ENCODE assay signal across 1 cellular context in genomic region chr10:49298990-49299815, GRCh38.
A peak's percentile ranks its signal among the peaks of the same experiment; 100 is the strongest.
TF ChIP-seq lines count a peak whose summit lies in the region.

C10orf71 (plus strand) TSS chr10:49299170; CDS start chr10:49322546, 23,376 bp downstream.

TF ChIP-seq in K562, 482 proteins besides CTCF, POLR2A, EP300 and RAD21 (continued from another document and continues in another):
- TF ChIP-seq ZBTB9 (CRISPR knock-in tag; IDR thresholded peaks at IDR 0.05) (peak; percentile 86; the same call in 1 of the 2 replicates), RFX7 (CRISPR knock-in tag; IDR thresholded peaks at IDR 0.05) (no peak), TGIF2 (CRISPR knock-in tag; IDR thresholded peaks at IDR 0.05) (no peak), ZNF174 (CRISPR knock-in tag; IDR thresholded peaks at IDR 0.05) (no peak), TEAD1 (CRISPR knock-in tag; IDR thresholded peaks at IDR 0.05) (no peak), KAT7 (CRISPR knock-in tag; IDR thresholded peaks at IDR 0.05; ENCODE audit: borderline replicate concordance) (0 out of 2 replicates have a peak, but pooled peaks have one; percentile 48), SMAD4 (CRISPR knock-in tag; conservative IDR thresholded peaks at IDR 0.05) (peak; percentile 80), MEF2D (tag; conservative IDR thresholded peaks at IDR 0.05; ENCODE audit: low read depth) (peak; percentile 62; the same call in 1 of the 2 replicates), CTCFL (IDR thresholded peaks at IDR 0.05; ENCODE audit: borderline replicate concordance, insufficient read depth, low read depth, low read length, poor library complexity, severe bottlenecking) (peak; percentile 6), RNF219 (CRISPR knock-in tag; IDR thresholded peaks at IDR 0.05) (no peak), SP2 (IDR thresholded peaks at IDR 0.05; ENCODE audit: extremely low read depth, low read depth, low read length, poor library complexity, severe bottlenecking) (no peak), CBFB (CRISPR knock-in tag; IDR thresholded peaks at IDR 0.05) (0 out of 2 replicates have a peak, but pooled peaks have one; percentile 16), CC2D1A (IDR thresholded peaks at IDR 0.05) (no peak), ILF3 (IDR thresholded peaks at IDR 0.05; ENCODE audit: borderline replicate concordance) (no peak), ZC3H4 (CRISPR knock-in tag; IDR thresholded peaks at IDR 0.05; ENCODE audit: borderline replicate concordance) (0 out of 2 replicates have a peak, but pooled peaks have one; percentile 78), ZNF165 (CRISPR knock-in tag; IDR thresholded peaks at IDR 0.05; ENCODE audit: borderline replicate concordance) (0 out of 2 replicates have a peak, but pooled peaks have one; percentile 36), AFF4 (CRISPR knock-in tag; IDR thresholded peaks at IDR 0.05) (0 out of 2 replicates have a peak, but pooled peaks have one; percentile 78), ZNF592 (IDR thresholded peaks at IDR 0.05) (peak; percentile 96), MECOM (CRISPR knock-in tag; IDR thresholded peaks at IDR 0.05) (no peak), SMARCA5 (IDR thresholded peaks at IDR 0.05) (0 out of 2 replicates have a peak, but pooled peaks have one; percentile 36), CEBPG (CRISPR knock-in tag; IDR thresholded peaks at IDR 0.05) (peak; percentile 18; the same call in 1 of the 2 replicates), CEBPG (tag; conservative IDR thresholded peaks at IDR 0.05 in 1 of 2, IDR thresholded peaks at IDR 0.05 in 1 of 2) (peak in 1 of 2 experiments; percentile 12; a peak in 1 of 4 replicates), GABPA (tag; conservative IDR thresholded peaks at IDR 0.05; ENCODE audit: low read depth) (no peak; the same call in 1 of the 2 replicates), WHSC1 (IDR thresholded peaks at IDR 0.05; ENCODE audit: low read length) (no peak), CAMTA2 (CRISPR knock-in tag; conservative IDR thresholded peaks at IDR 0.05) (no peak), ZFP91 (CRISPR knock-in tag; IDR thresholded peaks at IDR 0.05) (no peak), GATAD2B (IDR thresholded peaks at IDR 0.05; ENCODE audit: borderline replicate concordance) (0 out of 2 replicates have a peak, but pooled peaks have one; percentile 49), PREB (CRISPR knock-in tag; IDR thresholded peaks at IDR 0.05) (peak; percentile 87; the same call in 1 of the 2 replicates), TAF1 (IDR thresholded peaks at IDR 0.05; ENCODE audit: control insufficient read depth, extremely low read depth, insufficient read depth, low read length, severe bottlenecking) (no peak), PHF20 (IDR thresholded peaks at IDR 0.05; ENCODE audit: partially characterized antibody) (peak; percentile 9), AFF1 (IDR thresholded peaks at IDR 0.05; ENCODE audit: low read depth in 1 of 2, partially characterized antibody in 2 of 2) (peak in 1 of 2 experiments; percentile 57), NFXL1 (CRISPR knock-in tag; IDR thresholded peaks at IDR 0.05) (no peak), E2F6 (IDR thresholded peaks at IDR 0.05; ENCODE audit: borderline replicate concordance in 1 of 2, extremely low read depth in 1 of 2, insufficient read depth in 1 of 2, insufficient read length in 1 of 2, low read depth in 1 of 2, low read length in 1 of 2, poor library complexity in 1 of 2, severe bottlenecking in 1 of 2) (peak in 1 of 2 experiments; percentile 54), PYGO2 (tag; IDR thresholded peaks at IDR 0.05) (no peak)
